ENCODE assay signal across 12 cellular contexts in genomic region chr15:81322708-81323253, GRCh38. TPM values are rescaled to one million over a fixed set of nuclear protein-coding genes. Genes with fewer than 3 reads are reported as not detected.
DNase-seq lines count a peak whose midpoint lies in the region; ATAC-seq and TF ChIP-seq lines count a peak whose summit lies in the region.
"Had no signal": no experiment of that assay in that cellular context is flagged by ENCODE, and none has a peak within 500 bp of the region (broad histone marks: within the 10 kb centered on the region; RNA-seq: fewer than 3 reads in every experiment).

No MANE protein-coding gene starts in this region.

- peak overlapping the region; percentile 41 to 82 (median 59) for H3K4me3 Mint-ChIP-seq in CD8-positive, alpha-beta memory T cell
- H3K4me3 Mint-ChIP-seq in natural killer cell treated with Interleukin-12 subunit alpha and Interleukin-12 subunit beta and Interleukin-15 and Interleukin-18, amount 100 ng/mL, for 72 hours = peak overlapping the region; percentile 100

- peaks cover 8% of the 10 kb centered on the region for H3K36me3 ChIP-seq in CD8-positive, alpha-beta memory T cell (ENCODE audit: insufficient read depth, low read length)
- H3K36me3 ChIP-seq in PC-3 (ENCODE audit: low read depth, low read length) (no peaks in the 10 kb centered on the region), WERI-Rb-1 (peaks cover 3% of the 10 kb centered on the region)

- no peaks in the 10 kb centered on the region for H3K79me2 ChIP-seq in PC-3 (ENCODE audit: low read length)

- H4K20me1 ChIP-seq in PC-3 (ENCODE audit: low read length) = no peaks in the 10 kb centered on the region

- peaks cover 23 to 51% (median 26%) of the 10 kb centered on the region in 3 donors for H3K4me1 Mint-ChIP-seq in CD8-positive, alpha-beta memory T cell
- peaks cover 29 to 32% of the 10 kb centered on the region in 2 donors for H3K4me1 Mint-ChIP-seq in natural killer cell treated with Interleukin-12 subunit alpha and Interleukin-12 subunit beta and Interleukin-15 and Interleukin-18, amount 100 ng/mL, for 72 hours (ENCODE audit: low read depth in 2 of 2)

- H3K9me3 ChIP-seq in CD8-positive, alpha-beta memory T cell (ENCODE audit: low read length) = no peaks in the 10 kb centered on the region
- no peaks in the 10 kb centered on the region for H3K9me3 ChIP-seq in PC-3 (ENCODE audit: low read length)
- no peaks in the 10 kb centered on the region for H3K9me3 ChIP-seq in WERI-Rb-1 (ENCODE audit: severe bottlenecking)
- H3K9me3 ChIP-seq: sigmoid colon, tibial artery had no signal

- H3F3A ChIP-seq in PC-3 (ENCODE audit: low read length, unreplicated experiment) = no peaks in the 10 kb centered on the region

- CTCF ChIA-PET in CD8-positive, alpha-beta memory T cell (lab: Charles Lee) = interaction anchor here (1.0 to 1.8 kb wide), 3 partner anchors 13 to 57 kb away, joined by 3 to 4 read pairs (median 3); no protein-coding TSS in a partner anchor
- CTCF ChIA-PET in PC-3 (lab: Charles Lee) = no interaction called here

- H3K27me3 Mint-ChIP-seq in CD8-positive, alpha-beta memory T cell = no peaks in the 10 kb centered on the region
- H3K27me3 Mint-ChIP-seq in natural killer cell treated with Interleukin-12 subunit alpha and Interleukin-12 subunit beta and Interleukin-15 and Interleukin-18, amount 100 ng/mL, for 72 hours = no peaks in the 10 kb centered on the region

- DNase-seq in CD8-positive, alpha-beta memory T cell = no peak
- DNase-seq in PC-3 (no peak), dorsolateral prefrontal cortex (no peak), WERI-Rb-1 (no peak), NOMO-1 treated with DMSO at 0.1 percent for 48 hours (lab: John Stamatoyannopoulos, UW; ENCODE audit: unreplicated experiment) (no peak)
- no peak for DNase-seq in natural killer cell treated with Interleukin-12 subunit alpha and Interleukin-12 subunit beta and Interleukin-15 and Interleukin-18, amount 100 ng/mL, for 72 hours (ENCODE audit: low spot score)
- no peak for DNase-seq in activated CD8-positive, alpha-beta memory T cell treated with anti-CD3 and anti-CD28 coated beads, Interleukin-2, amount 50 U/mL, for 48 hours
- DNase-seq: anterior cingulate cortex, NCI-H2081, sigmoid colon, tibial artery had no signal

- no peak overlapping the region for H2AFZ ChIP-seq in PC-3 (ENCODE audit: low read length)

- peak overlapping the region in 7 of 8 donors; percentile 7 to 83 (median 63) for H3K27ac Mint-ChIP-seq in CD8-positive, alpha-beta memory T cell
- peak overlapping the region in 1 of 2 donors; percentile 29 for H3K27ac Mint-ChIP-seq in natural killer cell treated with Interleukin-12 subunit alpha and Interleukin-12 subunit beta and Interleukin-15 and Interleukin-18, amount 100 ng/mL, for 72 hours

- peaks cover 20% of the 10 kb centered on the region for H3K4me1 ChIP-seq in CD8-positive, alpha-beta memory T cell (ENCODE audit: insufficient read depth, low read length)
- H3K4me1 ChIP-seq in PC-3 (ENCODE audit: insufficient read depth, low read length) = peaks cover 7% of the 10 kb centered on the region; the same call in 1 of the 2 replicates

- no peak overlapping the region for H3K9ac ChIP-seq in PC-3 (ENCODE audit: low read length)

- ATAC-seq in PC-3 (no peak), GM21737 (IDR thresholded peaks at IDR 0.05; ENCODE audit: unreplicated experiment) (no peak)
- ATAC-seq in natural killer cell treated with Interleukin-12 subunit alpha and Interleukin-12 subunit beta and Interleukin-15 and Interleukin-18, amount 100 ng/mL, for 72 hours = no peak

- POLR2A ChIA-PET in CD8-positive, alpha-beta memory T cell (lab: Charles Lee) = interaction anchor here (0.6 to 1.2 kb wide), 2 partner anchors 11 to 322 kb away, joined by 3 to 6 read pairs; no protein-coding TSS in a partner anchor
- POLR2A ChIA-PET in PC-3 (lab: Charles Lee; ENCODE audit: unreplicated experiment) = no interaction called here

- intact Hi-C loops in PC-3 (cut with micrococcal nuclease) = no loop called here
- intact Hi-C loops in dorsolateral prefrontal cortex (cut with DNase I) = loop anchor here in 1 of 2 donors (10.0 kb wide), 1 partner anchor 722 kb away; the partner anchor contains the start of gene MEX3B

- H3K9me3 Mint-ChIP-seq in CD8-positive, alpha-beta memory T cell = no peaks in the 10 kb centered on the region
- no peaks in the 10 kb centered on the region for H3K9me3 Mint-ChIP-seq in natural killer cell treated with Interleukin-12 subunit alpha and Interleukin-12 subunit beta and Interleukin-15 and Interleukin-18, amount 100 ng/mL, for 72 hours

- TF ChIP-seq CTCF in PC-3 (conservative IDR thresholded peaks at IDR 0.05; ENCODE audit: low read depth, low read length) (no peak), dorsolateral prefrontal cortex (IDR thresholded peaks at IDR 0.05 in 54 of 56, conservative IDR thresholded peaks at IDR 0.05 in 2 of 56; ENCODE audit: low read depth in 1 of 56, partially characterized antibody in 56 of 56) (no peak), WERI-Rb-1 (IDR thresholded peaks at IDR 0.05; ENCODE audit: low read depth, low read length) (no peak)

- H3K4me2 ChIP-seq in PC-3 (ENCODE audit: low read length) = peak overlapping the region; percentile 95

- no peaks in the 10 kb centered on the region for H3K9me2 ChIP-seq in PC-3 (replicated peaks; ENCODE audit: low read length)

- H3K27me3 ChIP-seq in CD8-positive, alpha-beta memory T cell (ENCODE audit: insufficient read depth, low read length, poor library complexity, severe bottlenecking) = no peaks in the 10 kb centered on the region
- H3K27me3 ChIP-seq in PC-3 (ENCODE audit: low read length) (no peaks in the 10 kb centered on the region), dorsolateral prefrontal cortex (no peaks in the 10 kb centered on the region), WERI-Rb-1 (ENCODE audit: insufficient read depth, low read depth, severe bottlenecking) (no peaks in the 10 kb centered on the region)
- H3K27me3 ChIP-seq: sigmoid colon, tibial artery had no signal

- no peak overlapping the region for H3K4me3 ChIP-seq in CD8-positive, alpha-beta memory T cell (ENCODE audit: low read length)
- peak overlapping the region; percentile 82; the same call in 1 of the 2 replicates for H3K4me3 ChIP-seq in PC-3 (ENCODE audit: low read length)
- H3K4me3 ChIP-seq in dorsolateral prefrontal cortex = peak overlapping the region in 34 of 59 donors; percentile 1 to 92 (median 78)
- H3K4me3 ChIP-seq in WERI-Rb-1 (ENCODE audit: low read depth, low read length) = no peak overlapping the region

- BruUV-seq in PC-3 (replicated peaks; lab: Mats Ljungman, UMichigan) = no TSS peak

- H3K36me3 Mint-ChIP-seq in CD8-positive, alpha-beta memory T cell = peaks cover 0 to 38% (median 0%) of the 10 kb centered on the region in 3 donors
- peaks cover 6% of the 10 kb centered on the region for H3K36me3 Mint-ChIP-seq in natural killer cell treated with Interleukin-12 subunit alpha and Interleukin-12 subunit beta and Interleukin-15 and Interleukin-18, amount 100 ng/mL, for 72 hours

- no peak overlapping the region for H3K27ac ChIP-seq in CD8-positive, alpha-beta memory T cell (ENCODE audit: low read depth, low read length)
- H3K27ac ChIP-seq in PC-3 (ENCODE audit: low read length) (no peak overlapping the region), dorsolateral prefrontal cortex (no peak overlapping the region), WERI-Rb-1 (no peak overlapping the region)

RNA-seq across cellular contexts. Expression of gene STARD5, which starts 1.2 kb away (rescaled TPM):
- total RNA-seq in CD8-positive, alpha-beta memory T cell = 1 to 10 TPM; 4.4 to 5.8 TPM
- polyA plus RNA-seq in CD8-positive, alpha-beta memory T cell = 2.6 TPM
- total RNA-seq in PC-3 (2014; rRNA removed) = 3.3 and 5.9 TPM in 2 replicates
- total RNA-seq in dorsolateral prefrontal cortex = 10 to 100 TPM in 53 of 120 experiments, 1 to 10 TPM in 67; 4.8 to 16.1 (median 9.5) TPM
- total RNA-seq in natural killer cell treated with Interleukin-12 subunit alpha and Interleukin-12 subunit beta and Interleukin-15 and Interleukin-18, amount 100 ng/mL, for 72 hours = 1 to 10 TPM; 6.2 to 7.8 TPM

RNA-seq across cellular contexts. Expression of gene TMC3, which starts 51.2 kb away (rescaled TPM):
- total RNA-seq in CD8-positive, alpha-beta memory T cell = not detected
- not detected for polyA plus RNA-seq in CD8-positive, alpha-beta memory T cell
- total RNA-seq in PC-3 (2014; rRNA removed) (not detected in 2 replicates), dorsolateral prefrontal cortex (under 1 TPM in 111 of 120 experiments, not detected in 9; 0.09 to 0.90 (median 0.29) TPM)
- not detected for total RNA-seq in natural killer cell treated with Interleukin-12 subunit alpha and Interleukin-12 subunit beta and Interleukin-15 and Interleukin-18, amount 100 ng/mL, for 72 hours

Comparison
In these comparisons a context has a peak if more than half of its experiments do, and no peak if none do; other contexts are left out.
1. H3K4me3 ChIP-seq: peak in PC-3 (single experiment) and dorsolateral prefrontal cortex (34 of 59); none in CD8-positive, alpha-beta memory T cell (single experiment) and WERI-Rb-1 (single experiment).